In genomic region chrX:48540480-48540879, GRCh38 we compare ENCODE assay signal across 6 cellular contexts. TPM values are rescaled to one million over a fixed set of nuclear protein-coding genes. Genes with fewer than 3 reads are reported as not detected.
DNase-seq lines count a peak whose midpoint lies in the region; ATAC-seq and TF ChIP-seq lines count a peak whose summit lies in the region.

No MANE protein-coding gene starts in this region.

- H3K4me1 ChIP-seq in PC-9 (replicated peaks; ENCODE audit: insufficient read depth) = no peaks in the 10 kb centered on the region

- H3K4me3 ChIP-seq in AG04450 (ENCODE audit: low read depth, low read length) (peak overlapping the region; percentile 77), PC-9 (peak overlapping the region; percentile 54; the same call in 1 of the 2 replicates)

- peak overlapping the region; percentile 84 to 92 (median 90) for H3K4me3 Mint-ChIP-seq in immature natural killer cell

- no peaks in the 10 kb centered on the region for H3F3A ChIP-seq in PC-9 (ENCODE audit: insufficient read depth, low read depth)

- no peaks in the 10 kb centered on the region for H3K9me3 ChIP-seq in AG04450 (ENCODE audit: control insufficient read depth, insufficient read depth, low read length)
- H3K9me3 ChIP-seq in PC-9 (ENCODE audit: insufficient read depth, low read depth) = no peaks in the 10 kb centered on the region

- CTCF ChIA-PET in AG04450 (lab: Charles Lee) = interaction anchor here (1.4 to 1.8 kb wide), 2 partner anchors 12 to 13 kb away, joined by 4 to 5 read pairs; no protein-coding TSS in a partner anchor
- CTCF ChIA-PET in PC-9 (lab: Charles Lee) = no interaction called here

- ATAC-seq in GM21360 (IDR thresholded peaks at IDR 0.05; ENCODE audit: unreplicated experiment) = no peak

- H3K36me3 ChIP-seq in PC-9 (ENCODE audit: low read depth) = no peaks in the 10 kb centered on the region

- no peaks in the 10 kb centered on the region for H3K9me2 ChIP-seq in PC-9 (ENCODE audit: insufficient read depth)

- no TSS peak for BruUV-seq in PC-9 (replicated peaks; lab: Mats Ljungman, UMichigan)

- peaks cover 3 to 4% (median 3%) of the 10 kb centered on the region in 3 donors for H3K36me3 Mint-ChIP-seq in immature natural killer cell

- H3K9me3 Mint-ChIP-seq in immature natural killer cell = no peaks in the 10 kb centered on the region

- no peak for TF ChIP-seq CTCF in AG04450 (IDR thresholded peaks at IDR 0.05; ENCODE audit: low read depth, low read length)
- TF ChIP-seq CTCF in PC-9 (conservative IDR thresholded peaks at IDR 0.05) = no peak

- no peak for DNase-seq in AG04450 (ENCODE audit: low read depth, low spot score)
- DNase-seq in PC-9 = no peak
- DNase-seq in immature natural killer cell = no peak
- no peak for DNase-seq in NK-92 (lab: John Stamatoyannopoulos, UW; ENCODE audit: unreplicated experiment)
- no peak for DNase-seq in COLO829 (ENCODE audit: low spot score)

- peaks cover 17 to 23% of the 10 kb centered on the region in 2 donors for H3K4me1 Mint-ChIP-seq in immature natural killer cell

- intact Hi-C loops in PC-9 (cut with micrococcal nuclease; ENCODE audit: unreplicated experiment) = no loop called here

- no peaks in the 10 kb centered on the region for H3K27me3 ChIP-seq in AG04450 (ENCODE audit: control insufficient read depth, insufficient read depth, low read length)
- H3K27me3 ChIP-seq in PC-9 (ENCODE audit: insufficient read depth, low read depth) = no peaks in the 10 kb centered on the region

- H2AFZ ChIP-seq in PC-9 = no peak overlapping the region

- POLR2A ChIA-PET in AG04450 (lab: Yijun Ruan, JAX) (interaction anchor here (2.0 kb wide), 1 partner anchor 34 kb away, joined by 15 read pairs; the partner anchor contains the start of gene RBM3), PC-9 (lab: Charles Lee; ENCODE audit: unreplicated experiment) (no interaction called here)

- H3K27ac Mint-ChIP-seq in immature natural killer cell = peak overlapping the region; percentile 88 to 98 (median 94)

- peak overlapping the region; percentile 71 for H3K4me2 ChIP-seq in PC-9

- 0 out of 2 replicates have a peak, but pooled peaks cover 7% of the 10 kb centered on the region for H3K79me2 ChIP-seq in PC-9 (ENCODE audit: low read depth)

- H3K27me3 Mint-ChIP-seq in immature natural killer cell (ENCODE audit: low read depth in 3 of 3) = peaks cover 4 to 8% (median 6%) of the 10 kb centered on the region in 3 donors

- no peaks in the 10 kb centered on the region for H4K20me1 ChIP-seq in PC-9 (ENCODE audit: insufficient read depth)

- H3K27ac ChIP-seq in AG04450 (ENCODE audit: low read depth, low read length) (no peak overlapping the region), PC-9 (no peak overlapping the region)

RNA-seq across cellular contexts. Expression of gene TBC1D25, which starts 1.0 kb away (rescaled TPM):
- polyA plus RNA-seq in AG04450 (2011; rRNA removed) (7.9 and 9.3 TPM in 2 replicates), immature natural killer cell (10 to 100 TPM; 20.0 to 34.9 (median 30.6) TPM)
- polyA minus RNA-seq in AG04450 (2011; rRNA and poly(A)+ RNA removed) = 10.9 and 17.6 TPM in 2 replicates
- total RNA-seq in PC-9 (2021) = 7.4 and 9.0 TPM in 2 replicates

RNA-seq across cellular contexts. Expression of gene EBP, which starts 18.9 kb away (rescaled TPM):
- polyA plus RNA-seq in AG04450 (2011; rRNA removed) (19.8 and 23.8 TPM in 2 replicates), immature natural killer cell (100 to 1,000 TPM; 184 to 314 (median 233) TPM)
- 35.1 and 41.7 TPM in 2 replicates for polyA minus RNA-seq in AG04450 (2011; rRNA and poly(A)+ RNA removed)
- 88.1 and 113 TPM in 2 replicates for total RNA-seq in PC-9 (2021)

RNA-seq across cellular contexts. Expression of gene PORCN, which starts 31.7 kb away (rescaled TPM):
- polyA plus RNA-seq in AG04450 (2011; rRNA removed) = 8.4 and 11.6 TPM in 2 replicates
- polyA minus RNA-seq in AG04450 (2011; rRNA and poly(A)+ RNA removed) = 9.0 and 10.5 TPM in 2 replicates
- total RNA-seq in PC-9 (2021) = 11.9 and 14.1 TPM in 2 replicates
- polyA plus RNA-seq in immature natural killer cell = 10 to 100 TPM; 13.1 to 29.8 (median 18.1) TPM

RNA-seq across cellular contexts. Expression of gene RBM3, which starts 33.8 kb away (rescaled TPM):
- polyA plus RNA-seq in AG04450 (2011; rRNA removed) (294 and 317 TPM in 2 replicates), immature natural killer cell (100 to 1,000 TPM; 251 to 286 (median 252) TPM)
- 187 and 200 TPM in 2 replicates for polyA minus RNA-seq in AG04450 (2011; rRNA and poly(A)+ RNA removed)
- total RNA-seq in PC-9 (2021) = 120 and 134 TPM in 2 replicates

RNA-seq across cellular contexts. Expression of gene WDR13, which starts 56.8 kb away (rescaled TPM):
- polyA plus RNA-seq in AG04450 (2011; rRNA removed) = 24.1 and 50.3 TPM in 2 replicates
- polyA minus RNA-seq in AG04450 (2011; rRNA and poly(A)+ RNA removed) = 25.5 and 38.0 TPM in 2 replicates
- 28.6 and 43.9 TPM in 2 replicates for total RNA-seq in PC-9 (2021)
- polyA plus RNA-seq in immature natural killer cell = 10 to 100 TPM; 67.1 to 78.1 (median 75.4) TPM
